1 cellular context compared by ENCODE assay signal in the genomic region with DNA sequence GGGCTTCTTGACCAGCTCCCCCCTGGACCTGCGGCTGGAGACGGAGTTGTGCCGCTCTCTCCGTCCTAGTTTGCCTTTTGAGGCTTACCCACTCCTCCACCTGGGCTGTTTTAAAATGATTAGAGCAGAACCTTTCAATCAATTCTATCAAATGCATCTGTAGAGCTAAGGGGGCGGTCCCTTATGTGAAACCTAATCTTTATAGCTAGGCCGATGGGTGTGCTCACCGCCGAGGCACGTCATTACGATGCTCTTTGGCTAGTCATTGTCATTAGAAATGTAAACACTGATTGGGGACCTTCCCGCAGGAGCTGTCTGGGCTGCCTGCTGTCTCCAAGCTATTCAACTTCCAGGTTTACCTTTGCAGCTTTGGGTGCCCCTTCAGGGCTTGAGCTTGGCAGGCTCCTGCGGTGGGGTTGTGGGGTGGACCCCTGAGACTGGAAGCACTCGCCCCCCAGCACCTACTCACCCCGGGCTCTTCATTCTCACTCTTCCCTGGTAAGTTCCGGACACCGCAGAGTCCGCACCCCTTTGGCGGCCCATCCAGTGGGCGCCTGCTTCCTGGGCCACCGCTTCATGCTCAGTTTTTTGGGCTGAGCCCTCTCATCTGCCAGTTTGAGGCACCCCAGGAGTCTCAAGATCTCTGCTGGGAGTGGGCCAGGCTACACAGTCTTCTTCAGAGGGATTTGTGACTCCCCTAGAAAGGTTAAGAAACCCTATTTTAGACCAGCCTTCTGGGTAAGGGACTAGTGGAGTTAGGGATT.
TF ChIP-seq lines count a peak whose summit lies in the region.

No MANE protein-coding gene starts in this region.

TF ChIP-seq in HEK293, 187 proteins besides CTCF, POLR2A, EP300 and RAD21 (continued from another document):
- TF ChIP-seq, protein P1, sequence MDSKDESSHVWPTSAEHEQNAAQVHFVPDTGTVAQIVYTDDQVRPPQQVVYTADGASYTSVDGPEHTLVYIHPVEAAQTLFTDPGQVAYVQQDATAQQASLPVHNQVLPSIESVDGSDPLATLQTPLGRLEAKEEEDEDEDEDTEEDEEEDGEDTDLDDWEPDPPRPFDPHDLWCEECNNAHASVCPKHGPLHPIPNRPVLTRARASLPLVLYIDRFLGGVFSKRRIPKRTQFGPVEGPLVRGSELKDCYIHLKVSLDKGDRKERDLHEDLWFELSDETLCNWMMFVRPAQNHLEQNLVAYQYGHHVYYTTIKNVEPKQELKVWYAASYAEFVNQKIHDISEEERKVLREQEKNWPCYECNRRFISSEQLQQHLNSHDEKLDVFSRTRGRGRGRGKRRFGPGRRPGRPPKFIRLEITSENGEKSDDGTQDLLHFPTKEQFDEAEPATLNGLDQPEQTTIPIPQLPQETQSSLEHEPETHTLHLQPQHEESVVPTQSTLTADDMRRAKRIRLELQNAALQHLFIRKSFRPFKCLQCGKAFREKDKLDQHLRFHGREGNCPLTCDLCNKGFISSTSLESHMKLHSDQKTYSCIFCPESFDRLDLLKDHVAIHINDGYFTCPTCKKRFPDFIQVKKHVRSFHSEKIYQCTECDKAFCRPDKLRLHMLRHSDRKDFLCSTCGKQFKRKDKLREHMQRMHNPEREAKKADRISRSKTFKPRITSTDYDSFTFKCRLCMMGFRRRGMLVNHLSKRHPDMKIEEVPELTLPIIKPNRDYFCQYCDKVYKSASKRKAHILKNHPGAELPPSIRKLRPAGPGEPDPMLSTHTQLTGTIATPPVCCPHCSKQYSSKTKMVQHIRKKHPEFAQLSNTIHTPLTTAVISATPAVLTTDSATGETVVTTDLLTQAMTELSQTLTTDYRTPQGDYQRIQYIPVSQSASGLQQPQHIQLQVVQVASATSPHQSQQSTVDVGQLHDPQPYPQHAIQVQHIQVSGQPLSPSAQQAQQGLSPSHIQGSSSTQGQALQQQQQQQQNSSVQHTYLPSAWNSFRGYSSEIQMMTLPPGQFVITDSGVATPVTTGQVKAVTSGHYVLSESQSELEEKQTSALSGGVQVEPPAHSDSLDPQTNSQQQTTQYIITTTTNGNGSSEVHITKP (tag by site-specific recombination; IDR thresholded peaks at IDR 0.05), result 0 out of 2 replicates have a peak, but pooled peaks have one; percentile 17
- no peak for TF ChIP-seq ZNF416 (tag by site-specific recombination; IDR thresholded peaks at IDR 0.05)
- peak; percentile 69 for TF ChIP-seq KLF9 (tag by site-specific recombination; IDR thresholded peaks at IDR 0.05; ENCODE audit: low read depth)
- TF ChIP-seq ATF2 (tag by site-specific recombination; IDR thresholded peaks at IDR 0.05; ENCODE audit: low read depth), result peak; percentile 46; the same call in 1 of the 2 replicates
